15 cellular contexts compared by ENCODE assay signal in genomic region chr5:125210241-125210947, GRCh38.
DNase-seq lines count a peak whose midpoint lies in the region; ATAC-seq, FAIRE-seq and TF ChIP-seq lines count a peak whose summit lies in the region.
"Had no signal": no experiment of that assay in that cellular context is flagged by ENCODE, and none has a peak within 500 bp of the region (broad histone marks: within the 10 kb centered on the region; RNA-seq: fewer than 3 reads in every experiment).

No MANE protein-coding gene starts in this region.

- no peaks in the 10 kb centered on the region for H3K27me3 Mint-ChIP-seq in activated naive CD8-positive, alpha-beta T cell treated with anti-CD3 and anti-CD28 coated beads, Interleukin-2, amount 50 U/mL, for 24 hours
- H3K27me3 Mint-ChIP-seq: CD4-positive, alpha-beta memory T cell; IgD-negative memory B cell had no signal

- H3K18ac ChIP-seq in mesendoderm (ENCODE audit: low read length) = peak overlapping the region; percentile 87

- H3K36me3 ChIP-seq in mesendoderm (ENCODE audit: control insufficient read depth, insufficient read depth, low read length) = no peaks in the 10 kb centered on the region
- no peaks in the 10 kb centered on the region for H3K36me3 ChIP-seq in transverse colon
- H3K36me3 ChIP-seq: BE2C had no signal

- H2BK15ac ChIP-seq in mesendoderm (replicated peaks; ENCODE audit: low read depth) = no peak overlapping the region

- no peak overlapping the region for H3K9ac ChIP-seq in mesendoderm (ENCODE audit: low read length)

- no peak overlapping the region for H3K4me3 ChIP-seq in epithelial cell of esophagus (ENCODE audit: low read length)
- no peak overlapping the region for H3K4me3 ChIP-seq in mesendoderm (ENCODE audit: low read length)
- H3K4me3 ChIP-seq in transverse colon = no peak overlapping the region
- H3K4me3 ChIP-seq: PC-9 had no signal

- no peak overlapping the region for H3K56ac ChIP-seq in mesendoderm (ENCODE audit: low read length)

- no peak for ATAC-seq in activated naive CD8-positive, alpha-beta T cell treated with anti-CD3 and anti-CD28 coated beads, Interleukin-2, amount 50 U/mL, for 24 hours

- no peaks in the 10 kb centered on the region for H3K79me2 ChIP-seq in mesendoderm (ENCODE audit: control insufficient read depth, insufficient read depth, low read length)

- intact Hi-C loops in transverse colon (cut with DNase I; ENCODE audit: low total_unique reads) = no loop called here

- H3K27ac ChIP-seq in mesendoderm (ENCODE audit: low read depth, low read length) = no peak overlapping the region
- no peak overlapping the region for H3K27ac ChIP-seq in transverse colon
- H3K27ac ChIP-seq: PC-9 had no signal

- no peak for TF ChIP-seq POLR2A in transverse colon (IDR thresholded peaks at IDR 0.05)

- no peaks in the 10 kb centered on the region for H3K9me3 Mint-ChIP-seq in activated naive CD8-positive, alpha-beta T cell treated with anti-CD3 and anti-CD28 coated beads, Interleukin-2, amount 50 U/mL, for 24 hours

- in situ Hi-C loops in transverse colon (cut with MboI; ENCODE audit: low pct_ligation_motif_present in 1 of 4, low pct_unique_long_range_greater_than_20kb in 1 of 4, low sequenced_read_pairs in 3 of 4) = no loop called here

- no peaks in the 10 kb centered on the region for H3K36me3 Mint-ChIP-seq in activated naive CD8-positive, alpha-beta T cell treated with anti-CD3 and anti-CD28 coated beads, Interleukin-2, amount 50 U/mL, for 24 hours (ENCODE audit: low read depth)
- H3K36me3 Mint-ChIP-seq: CD4-positive, alpha-beta memory T cell had no signal

- no peak overlapping the region for H3K27ac Mint-ChIP-seq in activated naive CD8-positive, alpha-beta T cell treated with anti-CD3 and anti-CD28 coated beads, Interleukin-2, amount 50 U/mL, for 24 hours
- H3K27ac Mint-ChIP-seq: CD4-positive, alpha-beta memory T cell; IgD-negative memory B cell had no signal

- no peak for TF ChIP-seq EP300 in transverse colon (IDR thresholded peaks at IDR 0.05; ENCODE audit: low read depth)

- H3K23ac ChIP-seq in mesendoderm (ENCODE audit: low read length) = no peak overlapping the region

- H3K4me2 ChIP-seq in mesendoderm (ENCODE audit: low read length) = no peak overlapping the region
- H3K4me2 ChIP-seq: PC-9 had no signal

- H4K5ac ChIP-seq in mesendoderm (ENCODE audit: low read length) = no peak overlapping the region

- no peak overlapping the region for H4K8ac ChIP-seq in mesendoderm (ENCODE audit: low read depth, low read length)

- H3K9me3 ChIP-seq in transverse colon = no peaks in the 10 kb centered on the region
- H3K9me3 ChIP-seq: BE2C had no signal

- WGBS in mesendoderm (ENCODE audit: extremely low coverage, insufficient coverage, low lambda C conversion rate) = no CpG with 5 or more reads among the region's 1 CpG
- 0 to 76% methylated on average over 1 of the region's 1 CpG for WGBS in transverse colon (ENCODE audit: low coverage in 1 of 2), 2 donors

- H2BK5ac ChIP-seq in mesendoderm (ENCODE audit: low read length) = no peak overlapping the region

- no peak for FAIRE-seq in RCC 7860 (lab: Jason Lieb, UNC)
- FAIRE-seq: H1 had no signal

- no peak overlapping the region for H2BK120ac ChIP-seq in mesendoderm (ENCODE audit: low read depth, low read length)

- DNase-seq in HT1080 (ENCODE audit: low read depth) (peak; percentile 45), RCC 7860 (ENCODE audit: low spot score) (peak; percentile 9), epithelial cell of esophagus (ENCODE audit: low read depth) (peak; percentile 96), mesendoderm (no peak), transverse colon (no peak)
- no peak for DNase-seq in activated naive CD4-positive, alpha-beta T cell treated with anti-CD3 and anti-CD28 coated beads, Interleukin-2, amount 50 U/mL, for 16 hours
- DNase-seq in activated naive CD8-positive, alpha-beta T cell treated with anti-CD3 and anti-CD28 coated beads, Interleukin-2, amount 50 U/mL, for 24 hours = no peak
- DNase-seq: ACHN; CD4-positive, alpha-beta memory T cell; NCI-H69; PC-9; SHP77 treated with DMSO at 0.1 percent for 48 hours had no signal

- TF ChIP-seq CTCF in epithelial cell of esophagus (IDR thresholded peaks at IDR 0.05; ENCODE audit: insufficient read depth, low read depth, low read length, missing control alignments) (no peak), transverse colon (IDR thresholded peaks at IDR 0.05) (no peak)

- H3K4ac ChIP-seq in mesendoderm (ENCODE audit: low read depth, low read length) = no peak overlapping the region

- H3K4me1 ChIP-seq in mesendoderm (ENCODE audit: control insufficient read depth, low read depth, low read length) = no peaks in the 10 kb centered on the region
- H3K4me1 ChIP-seq in transverse colon = no peaks in the 10 kb centered on the region

- H3K4me3 Mint-ChIP-seq in activated naive CD8-positive, alpha-beta T cell treated with anti-CD3 and anti-CD28 coated beads, Interleukin-2, amount 50 U/mL, for 24 hours = no peak overlapping the region
- H3K4me3 Mint-ChIP-seq: CD4-positive, alpha-beta memory T cell; IgD-negative memory B cell had no signal

- H3K27me3 ChIP-seq in mesendoderm (ENCODE audit: insufficient read depth, low read length, poor library complexity) (no peaks in the 10 kb centered on the region), transverse colon (no peaks in the 10 kb centered on the region)
- H3K27me3 ChIP-seq: BE2C had no signal

- H2AK5ac ChIP-seq in mesendoderm (ENCODE audit: low read length) = no peak overlapping the region

- H3K4me1 Mint-ChIP-seq in activated naive CD8-positive, alpha-beta T cell treated with anti-CD3 and anti-CD28 coated beads, Interleukin-2, amount 50 U/mL, for 24 hours = peaks cover 8% of the 10 kb centered on the region
- H3K4me1 Mint-ChIP-seq: CD4-positive, alpha-beta memory T cell had no signal

- H3K79me1 ChIP-seq in mesendoderm (ENCODE audit: low read length) = no peaks in the 10 kb centered on the region

Comparison
In these comparisons a context has a peak if more than half of its experiments do, and no peak if none do; other contexts are left out.
1. DNase-seq: peak in HT1080 (single experiment), RCC 7860 (single experiment) and epithelial cell of esophagus (single experiment); none in mesendoderm (single experiment), activated naive CD4-positive, alpha-beta T cell treated with anti-CD3 and anti-CD28 coated beads, Interleukin-2, amount 50 U/mL, for 16 hours (single experiment), transverse colon (single experiment) and activated naive CD8-positive, alpha-beta T cell treated with anti-CD3 and anti-CD28 coated beads, Interleukin-2, amount 50 U/mL, for 24 hours (single experiment).